In the genomic region with DNA sequence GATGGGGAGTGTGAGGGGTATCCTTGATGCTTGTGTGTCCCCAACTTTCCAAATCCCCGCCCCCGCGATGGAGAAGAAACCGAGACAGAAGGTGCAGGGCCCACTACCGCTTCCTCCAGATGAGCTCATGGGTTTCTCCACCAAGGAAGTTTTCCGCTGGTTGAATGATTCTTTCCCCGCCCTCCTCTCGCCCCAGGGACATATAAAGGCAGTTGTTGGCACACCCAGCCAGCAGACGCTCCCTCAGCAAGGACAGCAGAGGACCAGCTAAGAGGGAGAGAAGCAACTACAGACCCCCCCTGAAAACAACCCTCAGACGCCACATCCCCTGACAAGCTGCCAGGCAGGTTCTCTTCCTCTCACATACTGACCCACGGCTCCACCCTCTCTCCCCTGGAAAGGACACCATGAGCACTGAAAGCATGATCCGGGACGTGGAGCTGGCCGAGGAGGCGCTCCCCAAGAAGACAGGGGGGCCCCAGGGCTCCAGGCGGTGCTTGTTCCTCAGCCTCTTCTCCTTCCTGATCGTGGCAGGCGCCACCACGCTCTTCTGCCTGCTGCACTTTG, we compare ENCODE assay signal across 8 cellular contexts. TPM values are rescaled to one million over a fixed set of nuclear protein-coding genes. Genes with fewer than 3 reads are reported as not detected.
DNase-seq lines count a peak whose midpoint lies in the region; ATAC-seq, FAIRE-seq and TF ChIP-seq lines count a peak whose summit lies in the region.

A gene (plus strand): TSS at position 231 of the 567 bp plus-strand sequence. CDS start 177 bp downstream, at position 408.

- peaks cover 7% of the 10 kb centered on the region for H3K36me3 Mint-ChIP-seq in MCF 10A (ENCODE audit: insufficient read depth, unreplicated experiment)
- peaks cover 53% of the 10 kb centered on the region for H3K36me3 Mint-ChIP-seq in activated T-cell treated with anti-CD3 and anti-CD28 coated beads, Interleukin-2, amount 50 U/mL, for 4 hours (ENCODE audit: insufficient read depth)

- no peak for TF ChIP-seq CTCF in MCF 10A (IDR thresholded peaks at IDR 0.05; ENCODE audit: unreplicated experiment)
- TF ChIP-seq CTCF in kidney (IDR thresholded peaks at IDR 0.05; ENCODE audit: borderline replicate concordance, extremely low read depth, insufficient read depth) = no peak
- TF ChIP-seq CTCF in hepatocyte (IDR thresholded peaks at IDR 0.05; ENCODE audit: poor library complexity) = no peak

- peaks cover 20% of the 10 kb centered on the region for H3K27me3 Mint-ChIP-seq in MCF 10A (ENCODE audit: insufficient read depth, unreplicated experiment)
- H3K27me3 Mint-ChIP-seq in activated T-cell treated with anti-CD3 and anti-CD28 coated beads, Interleukin-2, amount 50 U/mL, for 4 hours (ENCODE audit: low read depth) = no peaks in the 10 kb centered on the region

- H3K9ac ChIP-seq in kidney (ENCODE audit: low read length in 2 of 2) = no peak within 1 kb of the TSS

- H3K4me1 Mint-ChIP-seq in MCF 10A (ENCODE audit: insufficient read depth, unreplicated experiment) = peaks cover 6% of the 10 kb centered on the region
- peaks cover 73% of the 10 kb centered on the region for H3K4me1 Mint-ChIP-seq in activated T-cell treated with anti-CD3 and anti-CD28 coated beads, Interleukin-2, amount 50 U/mL, for 4 hours (ENCODE audit: low read depth)

- H3K9me3 ChIP-seq in kidney (ENCODE audit: control insufficient read depth in 1 of 2, low read length in 2 of 2) (no peaks in the 10 kb centered on the region), hepatocyte (ENCODE audit: low read depth) (no peaks in the 10 kb centered on the region)

- H3K36me3 ChIP-seq in kidney (ENCODE audit: control insufficient read depth in 1 of 2, insufficient read depth in 2 of 2, low read length in 2 of 2) = no peaks in the 10 kb centered on the region
- no peaks in the 10 kb centered on the region for H3K36me3 ChIP-seq in hepatocyte (replicated peaks; ENCODE audit: insufficient read depth, low read depth)

- H3K27me3 ChIP-seq in hepatocyte = no peaks in the 10 kb centered on the region

- peak; percentile 68 for DNase-seq in T47D (ENCODE audit: low read depth in 1 of 2, low spot score in 1 of 2)
- DNase-seq in MCF 10A (ENCODE audit: unreplicated experiment) = no peak
- peak; percentile 80 for DNase-seq in activated T-cell treated with anti-CD3 and anti-CD28 coated beads, Interleukin-2, amount 50 U/mL, for 4 hours
- DNase-seq in kidney = no peak
- DNase-seq in stimulated activated CD8-positive, alpha-beta memory T cell treated with anti-CD3 and anti-CD28 coated beads, Interleukin-12 subunit alpha, Interleukin-12 subunit beta, amount 100 ng/mL, for 1 hour (ENCODE audit: low read depth) = peak; percentile 76
- no peak for DNase-seq in hepatocyte (ENCODE audit: low spot score)
- no peak for DNase-seq in midbrain (lab: John Stamatoyannopoulos, UW)

- no peak within 1 kb of the TSS for H3K27ac Mint-ChIP-seq in MCF 10A (ENCODE audit: low read depth, unreplicated experiment)

- no peak within 1 kb of the TSS for H3K27ac ChIP-seq in kidney (ENCODE audit: low read depth in 2 of 2, low read length in 2 of 2)
- no peak within 1 kb of the TSS for H3K27ac ChIP-seq in hepatocyte

- CTCF ChIA-PET in MCF 10A (lab: Yijun Ruan, JAX) = interaction anchor here (0.6 to 18.9 kb wide), 4 partner anchors 12 to 109 kb away, joined by 3 to 215 read pairs (median 4); a partner anchor contains a TSS

- intact Hi-C loops in MCF 10A (cut with micrococcal nuclease) = no loop called here
- intact Hi-C loops in kidney (cut with DNase I) = no loop called here

- no peaks in the 10 kb centered on the region for H3K9me2 ChIP-seq in hepatocyte (replicated peaks; ENCODE audit: insufficient read depth)

- no peak within 1 kb of the TSS for H3K4me2 ChIP-seq in hepatocyte

- no peaks in the 10 kb centered on the region for H3K9me3 Mint-ChIP-seq in MCF 10A (ENCODE audit: unreplicated experiment)
- no peaks in the 10 kb centered on the region for H3K9me3 Mint-ChIP-seq in activated T-cell treated with anti-CD3 and anti-CD28 coated beads, Interleukin-2, amount 50 U/mL, for 4 hours

- POLR2A ChIA-PET in MCF 10A (lab: Yijun Ruan, JAX) = interaction anchor here (1.4 kb wide), 1 partner anchor 16 kb away, joined by 3 read pairs; no protein-coding TSS in a partner anchor

- peaks cover 0 to 3% of the 10 kb centered on the region in 2 donors for H3K4me1 ChIP-seq in kidney (ENCODE audit: control insufficient read depth in 1 of 2, insufficient read depth in 1 of 2, low read depth in 1 of 2, low read length in 2 of 2)
- H3K4me1 ChIP-seq in hepatocyte (ENCODE audit: insufficient read depth) = no peaks in the 10 kb centered on the region

- peak; percentile 21 to 23 for ATAC-seq in activated T-cell treated with anti-CD3 and anti-CD28 coated beads, Interleukin-2, amount 50 U/mL, for 4 hours
- ATAC-seq in HG02852 (IDR thresholded peaks at IDR 0.05; ENCODE audit: unreplicated experiment) = no peak

- BruUV-seq in MCF 10A (replicated peaks; lab: Mats Ljungman, UMichigan) = no TSS peak

- H3K4me3 ChIP-seq in kidney (ENCODE audit: low read length in 2 of 2) (peak within 1 kb of the TSS; percentile 36 to 37), hepatocyte (no peak within 1 kb of the TSS)

- no peaks in the 10 kb centered on the region for H4K20me1 ChIP-seq in hepatocyte (ENCODE audit: insufficient read depth, poor library complexity, severe bottlenecking)

- no peak within 1 kb of the TSS for H3K4me3 Mint-ChIP-seq in MCF 10A (ENCODE audit: unreplicated experiment)
- peak within 1 kb of the TSS; percentile 96 for H3K4me3 Mint-ChIP-seq in activated T-cell treated with anti-CD3 and anti-CD28 coated beads, Interleukin-2, amount 50 U/mL, for 4 hours

- in situ Hi-C loops in T47D (cut with HindIII; ENCODE audit: low pct_unique_long_range_greater_than_20kb, low sequenced_read_pairs) = no loop called here

- no peak for FAIRE-seq in kidney (lab: Jason Lieb, UNC)

- no peaks in the 10 kb centered on the region for H3K79me2 ChIP-seq in hepatocyte

- H2AFZ ChIP-seq in hepatocyte = no peak within 1 kb of the TSS

- 85% methylated on average over 19 of the region's 19 CpGs for WGBS in hepatocyte (ENCODE audit: low lambda C conversion rate, missing lambda C conversion rate)

RNA-seq across cellular contexts. Expression of the gene that starts here (rescaled TPM):
- total RNA-seq in MCF 10A (2022) (not detected in 2 replicates), kidney (5.4 TPM), hepatocyte (0.63 TPM in 1 of 2 replicates, not detected in the other)
- 100 to 1,000 TPM; 485 to 701 (median 587) TPM for total RNA-seq in activated T-cell treated with anti-CD3 and anti-CD28 coated beads, Interleukin-2, amount 50 U/mL, for 4 hours
- polyA plus RNA-seq in kidney (ENCODE audit: insufficient read depth, low read depth, low replicate concordance) (0.69 TPM), hepatocyte (0.91 and 1.3 TPM in 2 replicates)

Comparison
In these comparisons a context has a peak if more than half of its experiments do, and no peak if none do; other contexts are left out.
1. RNA of the gene that starts here (total RNA-seq): 485 to 701 TPM in activated T-cell treated with anti-CD3 and anti-CD28 coated beads, Interleukin-2, amount 50 U/mL, for 4 hours; 5.4 TPM in kidney (single experiment), 0.63 TPM in hepatocyte and not detected in MCF 10A; every median in the first group is over 10 times any median in the second.
2. DNase-seq: peak in T47D (2 of 2), activated T-cell treated with anti-CD3 and anti-CD28 coated beads, Interleukin-2, amount 50 U/mL, for 4 hours (single experiment) and stimulated activated CD8-positive, alpha-beta memory T cell treated with anti-CD3 and anti-CD28 coated beads, Interleukin-12 subunit alpha, Interleukin-12 subunit beta, amount 100 ng/mL, for 1 hour (single experiment); none in MCF 10A (single experiment), kidney (single experiment), hepatocyte (single experiment) and midbrain (single experiment).